ENCODE assay signal across 9 cellular contexts in the genomic region with DNA sequence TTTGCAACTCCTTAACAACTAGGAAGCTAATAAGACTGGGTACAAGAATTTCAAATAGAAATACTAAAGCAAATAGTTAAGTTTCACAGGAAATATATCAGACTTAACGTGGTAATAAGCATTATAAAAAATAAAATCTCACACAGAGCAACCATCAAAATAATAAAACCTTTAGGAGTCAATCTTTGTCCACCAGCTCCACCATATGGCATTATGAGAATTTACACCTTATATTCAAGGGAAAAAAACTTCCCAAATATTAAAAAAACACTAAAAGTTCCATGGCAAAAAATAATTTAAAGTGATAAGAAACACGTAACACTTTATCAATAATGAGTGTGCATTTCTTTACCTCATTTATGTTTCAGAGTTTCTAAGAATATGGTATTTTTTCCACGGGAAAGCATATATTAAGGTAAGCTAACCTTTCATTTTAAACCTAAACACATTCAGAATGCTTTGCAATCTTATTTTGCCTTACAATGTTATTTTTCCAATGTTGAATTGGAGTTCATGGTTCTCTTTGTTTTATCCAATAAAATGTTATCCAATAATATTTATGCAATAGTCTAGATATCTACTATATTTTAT.
A peak's percentile ranks its signal among the peaks of the same experiment; 100 is the strongest.
DNase-seq lines count a peak whose midpoint lies in the region; ATAC-seq and TF ChIP-seq lines count a peak whose summit lies in the region.
"Had no signal": no experiment of that assay in that cellular context is flagged by ENCODE, and none has a peak within 500 bp of the region (broad histone marks: within the 10 kb centered on the region; RNA-seq: fewer than 3 reads in every experiment).

No MANE protein-coding gene starts in this region.

- H3K4me3 ChIP-seq in Loucy (ENCODE audit: low read length, poor library complexity, severe bottlenecking) (no peak overlapping the region), astrocyte of the spinal cord (ENCODE audit: low read depth, low read length) (no peak overlapping the region)

- no peaks in the 10 kb centered on the region for H3K9me3 ChIP-seq in Loucy (ENCODE audit: insufficient read depth, low read depth, low read length)

- no peaks in the 10 kb centered on the region for H3K27me3 ChIP-seq in Loucy (ENCODE audit: insufficient read depth, low read length, poor library complexity, severe bottlenecking)

- H3K27ac Mint-ChIP-seq in mesothelial cell of epicardium = peak overlapping the region; percentile 21
- H3K27ac Mint-ChIP-seq: activated naive CD4-positive, alpha-beta T cell treated with anti-CD3 and anti-CD28 coated beads, Interleukin-2, amount 50 U/mL, for 72 hours had no signal

- peaks cover 24% of the 10 kb centered on the region for H3K9me3 Mint-ChIP-seq in mesothelial cell of epicardium

- no peak overlapping the region for H3K4me2 ChIP-seq in Loucy (ENCODE audit: low read depth, low read length, poor library complexity, severe bottlenecking)

- no peaks in the 10 kb centered on the region for H3F3A ChIP-seq in Loucy (ENCODE audit: low read depth)

- peaks cover 35% of the 10 kb centered on the region for H3K4me1 Mint-ChIP-seq in mesothelial cell of epicardium

- intact Hi-C loops in left colon (cut with DNase I, micrococcal nuclease) = no loop called here

- no peaks in the 10 kb centered on the region for H4K20me1 ChIP-seq in Loucy (ENCODE audit: insufficient read depth, low read length, poor library complexity, severe bottlenecking)

- in situ Hi-C loops in astrocyte of the spinal cord (cut with HindIII; ENCODE audit: low sequenced_read_pairs) = no loop called here

- no peaks in the 10 kb centered on the region for H3K79me2 ChIP-seq in Loucy (ENCODE audit: insufficient read depth, low read length)

- peak; percentile 56 for TF ChIP-seq CTCF in Loucy (conservative IDR thresholded peaks at IDR 0.05; ENCODE audit: low read length)
- TF ChIP-seq CTCF in astrocyte of the spinal cord (IDR thresholded peaks at IDR 0.05; ENCODE audit: low read depth, low read length) = no peak
- peak; percentile 56 for TF ChIP-seq CTCF in mesothelial cell of epicardium (IDR thresholded peaks at IDR 0.05; ENCODE audit: unreplicated experiment)

- H3K36me3 Mint-ChIP-seq in mesothelial cell of epicardium = peaks cover 13% of the 10 kb centered on the region
- H3K36me3 Mint-ChIP-seq: activated naive CD4-positive, alpha-beta T cell treated with anti-CD3 and anti-CD28 coated beads, Interleukin-2, amount 50 U/mL, for 72 hours had no signal

- peak; percentile 0 for DNase-seq in DMS79 (lab: John Stamatoyannopoulos, UW)
- peak; percentile 4 for DNase-seq in astrocyte of the spinal cord (ENCODE audit: low read depth, low spot score)
- DNase-seq in mesothelial cell of epicardium (ENCODE audit: low spot score in 2 of 2, unreplicated experiment in 2 of 2) = no peak
- DNase-seq in left colon = no peak
- DNase-seq in HuH-7 (ENCODE audit: low spot score) = no peak

- ATAC-seq in GM21381 (IDR thresholded peaks at IDR 0.05; ENCODE audit: unreplicated experiment) = no peak
- ATAC-seq in left colon = no peak
- ATAC-seq in HG03196 (IDR thresholded peaks at IDR 0.05; ENCODE audit: unreplicated experiment) = no peak
- ATAC-seq: activated naive CD4-positive, alpha-beta T cell treated with anti-CD3 and anti-CD28 coated beads, Interleukin-2, amount 50 U/mL, for 72 hours had no signal

- H3K4me3 Mint-ChIP-seq in mesothelial cell of epicardium = no peak overlapping the region

- no peaks in the 10 kb centered on the region for H3K9me2 ChIP-seq in Loucy (replicated peaks; ENCODE audit: low read depth, low read length)

- H2AFZ ChIP-seq in Loucy (ENCODE audit: low read length) = no peak overlapping the region

- no peaks in the 10 kb centered on the region for H3K27me3 Mint-ChIP-seq in mesothelial cell of epicardium (ENCODE audit: low read depth)

- H3K36me3 ChIP-seq in Loucy (ENCODE audit: insufficient read depth, low read length) = no peaks in the 10 kb centered on the region

- H3K9ac ChIP-seq in Loucy (ENCODE audit: low read depth, low read length, poor library complexity, severe bottlenecking) = no peak overlapping the region

- no peaks in the 10 kb centered on the region for H3K4me1 ChIP-seq in Loucy (ENCODE audit: insufficient read depth, low read length, poor library complexity, severe bottlenecking)

Comparison
In these comparisons a context has a peak if more than half of its experiments do, and no peak if none do; other contexts are left out.
1. DNase-seq: peak in DMS79 (single experiment) and astrocyte of the spinal cord (single experiment); none in mesothelial cell of epicardium (0 of 2), left colon (0 of 2) and HuH-7 (single experiment).